ENCODE assay signal across 1 cellular context in the genomic region with DNA sequence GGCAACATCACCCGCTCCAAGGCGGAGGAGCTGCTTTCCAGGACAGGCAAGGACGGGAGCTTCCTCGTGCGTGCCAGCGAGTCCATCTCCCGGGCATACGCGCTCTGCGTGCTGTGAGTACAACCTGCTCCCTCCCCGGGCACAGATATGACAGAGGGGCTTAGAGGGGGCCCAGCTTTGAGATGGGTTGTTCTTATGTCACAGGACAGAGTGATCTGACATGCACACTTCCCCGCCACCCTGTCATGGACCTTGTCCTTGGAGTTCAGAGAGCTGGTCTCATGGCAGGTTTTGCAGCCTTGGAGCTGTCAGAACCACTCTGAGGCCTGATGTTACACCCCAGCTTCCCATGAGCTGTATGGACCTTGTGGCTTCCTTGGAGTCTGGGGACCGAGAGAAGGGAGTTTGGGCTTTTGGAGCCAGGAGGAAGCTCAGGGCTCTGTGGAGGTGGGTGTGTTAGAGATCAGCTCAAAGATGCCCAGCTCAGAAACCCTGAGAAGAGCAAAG.
TF ChIP-seq lines count a peak whose summit lies in the region.

No MANE protein-coding gene starts in this region.

TF ChIP-seq in HepG2, 621 proteins besides CTCF, POLR2A, EP300 and RAD21 (continued from another document and continues in another):
- TF ChIP-seq ZNF160 (CRISPR knock-in tag; IDR thresholded peaks at IDR 0.05) (no peak), NFE2L1 (CRISPR knock-in tag; IDR thresholded peaks at IDR 0.05; ENCODE audit: borderline replicate concordance) (no peak), ELK4 (CRISPR knock-in tag; IDR thresholded peaks at IDR 0.05; ENCODE audit: borderline replicate concordance) (no peak), ZNF737 (CRISPR knock-in tag; IDR thresholded peaks at IDR 0.05; ENCODE audit: borderline replicate concordance) (no peak), ZNF281 (CRISPR knock-in tag; IDR thresholded peaks at IDR 0.05; ENCODE audit: borderline replicate concordance) (no peak), AGO1 (IDR thresholded peaks at IDR 0.05; ENCODE audit: low read depth, low read length, poor library complexity, severe bottlenecking) (no peak), DMTF1 (CRISPR knock-in tag; IDR thresholded peaks at IDR 0.05) (no peak), SP1 (IDR thresholded peaks at IDR 0.05) (no peak), SP1 (CRISPR knock-in tag; IDR thresholded peaks at IDR 0.05) (no peak), HDAC1 (CRISPR knock-in tag; IDR thresholded peaks at IDR 0.05) (no peak), TARDBP (CRISPR knock-in tag; IDR thresholded peaks at IDR 0.05) (no peak), ZNF770 (CRISPR knock-in tag; IDR thresholded peaks at IDR 0.05) (no peak; the same call in 1 of the 2 replicates), SAP130 (CRISPR knock-in tag; IDR thresholded peaks at IDR 0.05; ENCODE audit: low read depth) (peak; percentile 72), ZNF33A (CRISPR knock-in tag; IDR thresholded peaks at IDR 0.05; ENCODE audit: borderline replicate concordance) (no peak), ZNF138 (CRISPR knock-in tag; IDR thresholded peaks at IDR 0.05; ENCODE audit: low read depth) (no peak), SP5 (CRISPR knock-in tag; IDR thresholded peaks at IDR 0.05; ENCODE audit: borderline replicate concordance, low read depth) (no peak), ZBTB8A (CRISPR knock-in tag; IDR thresholded peaks at IDR 0.05; ENCODE audit: borderline replicate concordance, low read depth) (no peak), YEATS4 (CRISPR knock-in tag; IDR thresholded peaks at IDR 0.05; ENCODE audit: borderline replicate concordance) (peak; percentile 43; the same call in 1 of the 2 replicates), SALL1 (CRISPR knock-in tag; IDR thresholded peaks at IDR 0.05) (peak; percentile 22; the same call in 1 of the 2 replicates), ZNF20 (CRISPR knock-in tag; IDR thresholded peaks at IDR 0.05) (no peak), ZSCAN20 (CRISPR knock-in tag; IDR thresholded peaks at IDR 0.05; ENCODE audit: borderline replicate concordance) (no peak), HNF4G (IDR thresholded peaks at IDR 0.05; ENCODE audit: borderline replicate concordance, low read depth, low read length) (no peak), HNF4G (CRISPR knock-in tag; IDR thresholded peaks at IDR 0.05; ENCODE audit: borderline replicate concordance, low read depth) (peak; percentile 50; the same call in 1 of the 2 replicates), SMAD1 (CRISPR knock-in tag; IDR thresholded peaks at IDR 0.05; ENCODE audit: borderline replicate concordance, low read depth) (no peak), REL (CRISPR knock-in tag; conservative IDR thresholded peaks at IDR 0.05) (no peak; the same call in 1 of the 2 replicates), TFDP2 (CRISPR knock-in tag; IDR thresholded peaks at IDR 0.05) (no peak), YEATS2 (CRISPR knock-in tag; IDR thresholded peaks at IDR 0.05; ENCODE audit: borderline replicate concordance) (no peak), MAFK (conservative IDR thresholded peaks at IDR 0.05 in 1 of 2, IDR thresholded peaks at IDR 0.05 in 1 of 2; ENCODE audit: low read length in 2 of 2) (no peak), ZNF124 (CRISPR knock-in tag; IDR thresholded peaks at IDR 0.05) (no peak), ZNF510 (CRISPR knock-in tag; IDR thresholded peaks at IDR 0.05; ENCODE audit: low read depth) (no peak), KAT8 (CRISPR knock-in tag; IDR thresholded peaks at IDR 0.05) (no peak), ZNF746 (CRISPR knock-in tag; IDR thresholded peaks at IDR 0.05) (no peak), NFATC3 (CRISPR knock-in tag; IDR thresholded peaks at IDR 0.05) (0 out of 2 replicates have a peak, but pooled peaks have one; percentile 76), TBP (CRISPR knock-in tag; IDR thresholded peaks at IDR 0.05) (no peak), RELA (CRISPR knock-in tag; IDR thresholded peaks at IDR 0.05) (no peak)
- TF ChIP-seq, protein P1, sequence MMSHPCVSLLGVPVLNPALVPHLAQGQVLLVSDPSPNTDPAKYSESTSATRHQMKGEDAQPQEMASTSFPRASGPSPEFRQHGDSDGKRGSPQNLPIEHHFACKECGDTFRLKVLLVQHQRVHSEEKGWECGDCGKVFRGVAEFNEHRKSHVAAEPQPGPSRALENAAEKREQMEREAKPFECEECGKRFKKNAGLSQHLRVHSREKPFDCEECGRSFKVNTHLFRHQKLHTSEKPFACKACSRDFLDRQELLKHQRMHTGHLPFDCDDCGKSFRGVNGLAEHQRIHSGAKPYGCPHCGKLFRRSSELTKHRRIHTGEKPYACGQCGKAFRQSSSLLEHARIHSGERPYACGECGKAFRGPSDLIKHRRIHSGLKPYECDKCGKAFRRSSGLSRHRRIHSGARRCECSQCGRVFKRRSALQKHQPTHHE (CRISPR knock-in tag; IDR thresholded peaks at IDR 0.05; ENCODE audit: borderline replicate concordance): 0 out of 2 replicates have a peak, but pooled peaks have one; percentile 4
- TF ChIP-seq, protein P2, sequence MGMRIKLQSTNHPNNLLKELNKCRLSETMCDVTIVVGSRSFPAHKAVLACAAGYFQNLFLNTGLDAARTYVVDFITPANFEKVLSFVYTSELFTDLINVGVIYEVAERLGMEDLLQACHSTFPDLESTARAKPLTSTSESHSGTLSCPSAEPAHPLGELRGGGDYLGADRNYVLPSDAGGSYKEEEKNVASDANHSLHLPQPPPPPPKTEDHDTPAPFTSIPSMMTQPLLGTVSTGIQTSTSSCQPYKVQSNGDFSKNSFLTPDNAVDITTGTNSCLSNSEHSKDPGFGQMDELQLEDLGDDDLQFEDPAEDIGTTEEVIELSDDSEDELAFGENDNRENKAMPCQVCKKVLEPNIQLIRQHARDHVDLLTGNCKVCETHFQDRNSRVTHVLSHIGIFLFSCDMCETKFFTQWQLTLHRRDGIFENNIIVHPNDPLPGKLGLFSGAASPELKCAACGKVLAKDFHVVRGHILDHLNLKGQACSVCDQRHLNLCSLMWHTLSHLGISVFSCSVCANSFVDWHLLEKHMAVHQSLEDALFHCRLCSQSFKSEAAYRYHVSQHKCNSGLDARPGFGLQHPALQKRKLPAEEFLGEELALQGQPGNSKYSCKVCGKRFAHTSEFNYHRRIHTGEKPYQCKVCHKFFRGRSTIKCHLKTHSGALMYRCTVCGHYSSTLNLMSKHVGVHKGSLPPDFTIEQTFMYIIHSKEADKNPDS (CRISPR knock-in tag; IDR thresholded peaks at IDR 0.05): no peak
- TF ChIP-seq, protein P3, sequence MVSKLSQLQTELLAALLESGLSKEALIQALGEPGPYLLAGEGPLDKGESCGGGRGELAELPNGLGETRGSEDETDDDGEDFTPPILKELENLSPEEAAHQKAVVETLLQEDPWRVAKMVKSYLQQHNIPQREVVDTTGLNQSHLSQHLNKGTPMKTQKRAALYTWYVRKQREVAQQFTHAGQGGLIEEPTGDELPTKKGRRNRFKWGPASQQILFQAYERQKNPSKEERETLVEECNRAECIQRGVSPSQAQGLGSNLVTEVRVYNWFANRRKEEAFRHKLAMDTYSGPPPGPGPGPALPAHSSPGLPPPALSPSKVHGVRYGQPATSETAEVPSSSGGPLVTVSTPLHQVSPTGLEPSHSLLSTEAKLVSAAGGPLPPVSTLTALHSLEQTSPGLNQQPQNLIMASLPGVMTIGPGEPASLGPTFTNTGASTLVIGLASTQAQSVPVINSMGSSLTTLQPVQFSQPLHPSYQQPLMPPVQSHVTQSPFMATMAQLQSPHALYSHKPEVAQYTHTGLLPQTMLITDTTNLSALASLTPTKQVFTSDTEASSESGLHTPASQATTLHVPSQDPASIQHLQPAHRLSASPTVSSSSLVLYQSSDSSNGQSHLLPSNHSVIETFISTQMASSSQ (IDR thresholded peaks at IDR 0.05; ENCODE audit: low read depth): no peak
- TF ChIP-seq, protein P3 (CRISPR knock-in tag; IDR thresholded peaks at IDR 0.05; ENCODE audit: borderline replicate concordance): no peak
- TF ChIP-seq, protein P4, sequence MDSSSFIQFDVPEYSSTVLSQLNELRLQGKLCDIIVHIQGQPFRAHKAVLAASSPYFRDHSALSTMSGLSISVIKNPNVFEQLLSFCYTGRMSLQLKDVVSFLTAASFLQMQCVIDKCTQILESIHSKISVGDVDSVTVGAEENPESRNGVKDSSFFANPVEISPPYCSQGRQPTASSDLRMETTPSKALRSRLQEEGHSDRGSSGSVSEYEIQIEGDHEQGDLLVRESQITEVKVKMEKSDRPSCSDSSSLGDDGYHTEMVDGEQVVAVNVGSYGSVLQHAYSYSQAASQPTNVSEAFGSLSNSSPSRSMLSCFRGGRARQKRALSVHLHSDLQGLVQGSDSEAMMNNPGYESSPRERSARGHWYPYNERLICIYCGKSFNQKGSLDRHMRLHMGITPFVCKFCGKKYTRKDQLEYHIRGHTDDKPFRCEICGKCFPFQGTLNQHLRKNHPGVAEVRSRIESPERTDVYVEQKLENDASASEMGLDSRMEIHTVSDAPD (CRISPR knock-in tag; IDR thresholded peaks at IDR 0.05): no peak
